Comparison of ENCODE assay signal across 17 cellular contexts in the genomic region with DNA sequence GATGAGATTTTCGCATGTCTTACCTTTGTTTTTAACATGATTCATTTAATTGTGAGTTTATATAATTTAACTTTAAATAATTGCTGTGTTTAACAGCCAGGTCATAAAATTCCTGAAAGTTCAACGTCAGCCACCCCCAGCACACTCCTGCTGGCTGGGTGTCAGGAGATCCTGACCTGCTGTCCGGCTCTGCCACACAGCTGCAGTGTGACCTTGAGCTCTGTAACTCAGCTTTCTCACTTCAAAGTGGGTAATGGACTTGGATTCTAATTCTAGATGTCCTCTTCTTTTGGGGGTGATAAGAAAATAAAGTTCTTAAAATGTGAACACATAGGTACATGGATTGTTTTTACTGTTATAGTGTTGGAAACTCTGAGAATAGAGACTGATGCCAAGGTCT. TPM values are rescaled to one million over a fixed set of nuclear protein-coding genes. Genes with fewer than 3 reads are reported as not detected.
A peak's percentile ranks its signal among the peaks of the same experiment; 100 is the strongest.
DNase-seq lines count a peak whose midpoint lies in the region; ATAC-seq and TF ChIP-seq lines count a peak whose summit lies in the region.
"Had no signal": no experiment of that assay in that cellular context is flagged by ENCODE, and none has a peak within 500 bp of the region (broad histone marks: within the 10 kb centered on the region; RNA-seq: fewer than 3 reads in every experiment).

No MANE protein-coding gene starts in this region.

- no peak overlapping the region for H2AFZ ChIP-seq in OCI-LY7 (ENCODE audit: low read length)
- no peak overlapping the region for H2AFZ ChIP-seq in parathyroid adenoma
- H2AFZ ChIP-seq: GM23338 had no signal

- H3K79me2 ChIP-seq in OCI-LY7 (ENCODE audit: insufficient read depth, low read depth, low read length) (peaks cover 8% of the 10 kb centered on the region; the same call in 1 of the 2 replicates), parathyroid adenoma (no peaks in the 10 kb centered on the region)

- no peak overlapping the region for H3K9ac ChIP-seq in parathyroid adenoma
- H3K9ac ChIP-seq: BLaER1 had no signal

- peaks cover 15% of the 10 kb centered on the region for H4K20me1 ChIP-seq in OCI-LY7 (ENCODE audit: insufficient read depth, low read length)

- BruUV-seq in OCI-LY7 (replicated peaks; lab: Mats Ljungman, UMichigan): TSS peak; percentile 49

- H3K4me3 ChIP-seq in right atrium auricular region (no peak overlapping the region), OCI-LY7 (ENCODE audit: low read depth, low read length, poor library complexity, severe bottlenecking) (no peak overlapping the region), parathyroid adenoma (ENCODE audit: low read depth, low read length) (no peak overlapping the region)
- H3K4me3 ChIP-seq: BLaER1, GM23338 had no signal

- DNase-seq in Right ventricle myocardium superior (no peak), right atrium auricular region (ENCODE audit: low spot score) (no peak), OCI-LY7 (ENCODE audit: low spot score) (no peak), left lobe of liver (ENCODE audit: low spot score) (peak; percentile 68), caudate nucleus (lab: John Stamatoyannopoulos, UW) (no peak), RPMI8226 (no peak)
- DNase-seq: 8988T; CD4-positive, alpha-beta memory T cell; DMS153; DMS79; GDM1; HCEC 1CT had no signal

- CTCF ChIA-PET in OCI-LY7 (lab: Charles Lee; ENCODE audit: unreplicated experiment): no interaction called here

- ATAC-seq in Right ventricle myocardium superior (ENCODE audit: poor library complexity) (peak; percentile 69), left lobe of liver (peak; percentile 84), GM21528 (IDR thresholded peaks at IDR 0.05; ENCODE audit: low FRiP score, unreplicated experiment) (no peak)
- ATAC-seq: GM23338 had no signal

- intact Hi-C loops in Right ventricle myocardium superior (cut with DNase I): no loop called here
- intact Hi-C loops in OCI-LY7 (cut with micrococcal nuclease; ENCODE audit: unreplicated experiment): no loop called here

- H3K9me3 ChIP-seq in right atrium auricular region (no peaks in the 10 kb centered on the region), OCI-LY7 (ENCODE audit: low read length) (no peaks in the 10 kb centered on the region), parathyroid adenoma (ENCODE audit: control insufficient read depth, low read length) (no peaks in the 10 kb centered on the region)
- H3K9me3 ChIP-seq: BLaER1 had no signal

- no peaks in the 10 kb centered on the region for H3K9me2 ChIP-seq in OCI-LY7 (ENCODE audit: insufficient read depth, low read length)

- TF ChIP-seq CTCF in right atrium auricular region (IDR thresholded peaks at IDR 0.05) (no peak), OCI-LY7 (conservative IDR thresholded peaks at IDR 0.05; ENCODE audit: low read length) (no peak), parathyroid adenoma (IDR thresholded peaks at IDR 0.05) (no peak)

- peaks cover 0 to 40% of the 10 kb centered on the region in 2 donors for H3K4me1 ChIP-seq in right atrium auricular region
- peaks cover 3% of the 10 kb centered on the region for H3K4me1 ChIP-seq in OCI-LY7 (ENCODE audit: insufficient read depth, low read length, poor library complexity, severe bottlenecking)
- H3K4me1 ChIP-seq in parathyroid adenoma: peaks cover 31% of the 10 kb centered on the region

- H3K36me3 ChIP-seq in right atrium auricular region (peaks cover 27% of the 10 kb centered on the region), OCI-LY7 (ENCODE audit: insufficient read depth, low read length) (peaks cover 8% of the 10 kb centered on the region), parathyroid adenoma (ENCODE audit: control insufficient read depth, insufficient read depth, low read length) (no peaks in the 10 kb centered on the region)

- H3K27me3 ChIP-seq in right atrium auricular region: no peaks in the 10 kb centered on the region
- H3K27me3 ChIP-seq in parathyroid adenoma (ENCODE audit: control insufficient read depth, insufficient read depth, low read length): no peaks in the 10 kb centered on the region
- H3K27me3 ChIP-seq: BLaER1 had no signal

- H3K27ac ChIP-seq in right atrium auricular region (peak overlapping the region in 1 of 2 donors; percentile 19), OCI-LY7 (ENCODE audit: low read depth, low read length, poor library complexity, severe bottlenecking) (no peak overlapping the region), parathyroid adenoma (peak overlapping the region; percentile 49), caudate nucleus (ENCODE audit: low read depth, low read length) (no peak overlapping the region)
- H3K27ac ChIP-seq: BLaER1 had no signal

- POLR2A ChIA-PET in OCI-LY7 (lab: Charles Lee): no interaction called here

- H3K4me2 ChIP-seq in OCI-LY7 (ENCODE audit: low read length) (no peak overlapping the region), parathyroid adenoma (ENCODE audit: low read length) (peak overlapping the region; percentile 17)
- H3K4me2 ChIP-seq: GM23338 had no signal

RNA-seq across cellular contexts. Expression of a gene that starts 10.9 kb away (rescaled TPM):
- 38.8 TPM for total RNA-seq in Right ventricle myocardium superior
- total RNA-seq in right atrium auricular region: 10 to 100 TPM; 24.9 to 25.1 TPM
- 22.7 and 24.9 TPM in 2 replicates for total RNA-seq in OCI-LY7 (2014; rRNA removed; shearing (Covaris generic))
- total RNA-seq in OCI-LY7 (2022): 25.1 and 33.1 TPM in 2 replicates
- 36.4 TPM for total RNA-seq in left lobe of liver

RNA-seq across cellular contexts. Expression of a gene that starts 11.6 kb away (rescaled TPM):
- total RNA-seq in Right ventricle myocardium superior: 11.1 TPM
- total RNA-seq in right atrium auricular region: 1 to 10 TPM; 4.0 to 5.5 TPM
- 72.8 and 89.1 TPM in 2 replicates for total RNA-seq in OCI-LY7 (2014; rRNA removed; shearing (Covaris generic))
- total RNA-seq in OCI-LY7 (2022): 112 and 125 TPM in 2 replicates
- 21.7 TPM for total RNA-seq in left lobe of liver

RNA-seq across cellular contexts. Expression of a gene that starts 17.8 kb away (rescaled TPM):
- 35.4 TPM for total RNA-seq in Right ventricle myocardium superior
- 10 to 100 TPM; 35.8 to 47.1 TPM for total RNA-seq in right atrium auricular region
- total RNA-seq in OCI-LY7 (2014; rRNA removed; shearing (Covaris generic)): 82.8 and 101 TPM in 2 replicates
- 51.6 and 52.4 TPM in 2 replicates for total RNA-seq in OCI-LY7 (2022)
- total RNA-seq in left lobe of liver: 21.1 TPM

RNA-seq across cellular contexts. Expression of a gene that starts 18.0 kb away (rescaled TPM):
- total RNA-seq in Right ventricle myocardium superior: 37.6 TPM
- 10 to 100 TPM; 17.6 to 32.9 TPM for total RNA-seq in right atrium auricular region
- 22.8 and 29.7 TPM in 2 replicates for total RNA-seq in OCI-LY7 (2014; rRNA removed; shearing (Covaris generic))
- total RNA-seq in OCI-LY7 (2022): 20.4 and 24.7 TPM in 2 replicates
- total RNA-seq in left lobe of liver: 25.7 TPM

RNA-seq across cellular contexts. Expression of a gene that starts 40.8 kb away (rescaled TPM):
- total RNA-seq in Right ventricle myocardium superior (not detected), right atrium auricular region (not detected), OCI-LY7 (2022) (not detected in 2 replicates), left lobe of liver (0.10 TPM)
- not detected in 2 replicates for total RNA-seq in OCI-LY7 (2014; rRNA removed; shearing (Covaris generic))
- total RNA-seq: HT-29 had no signal
